Comparison of ENCODE assay signal across 1 cellular context in genomic region chr12:108793756-108794441, GRCh38.
TF ChIP-seq lines count a peak whose summit lies in the region.

No MANE protein-coding gene starts in this region.

TF ChIP-seq in HepG2, 621 proteins besides CTCF, POLR2A, EP300 and RAD21 (continued from another document):
- TF ChIP-seq ZNF704 (CRISPR knock-in tag; IDR thresholded peaks at IDR 0.05; ENCODE audit: borderline replicate concordance) (no peak), ATF3 (CRISPR knock-in tag; IDR thresholded peaks at IDR 0.05) (no peak), ZNF224 (CRISPR knock-in tag; IDR thresholded peaks at IDR 0.05) (no peak), ISX (CRISPR knock-in tag; conservative IDR thresholded peaks at IDR 0.05) (no peak), ZNF264 (CRISPR knock-in tag; IDR thresholded peaks at IDR 0.05) (no peak), SALL1 (CRISPR knock-in tag; IDR thresholded peaks at IDR 0.05) (peak; percentile 36; the same call in 1 of the 2 replicates), ZNF691 (CRISPR knock-in tag; IDR thresholded peaks at IDR 0.05; ENCODE audit: borderline replicate concordance, low read depth) (0 out of 2 replicates have a peak, but pooled peaks have one; percentile 40), ZNF331 (CRISPR knock-in tag; IDR thresholded peaks at IDR 0.05) (peak; percentile 45; the same call in 1 of the 2 replicates), ZNF550 (CRISPR knock-in tag; IDR thresholded peaks at IDR 0.05; ENCODE audit: borderline replicate concordance) (no peak), ZNF318 (CRISPR knock-in tag; IDR thresholded peaks at IDR 0.05) (no peak)
TF ChIP-seq in HepG2: peak in this region for 24.
